Comparison of ENCODE assay signal across 8 cellular contexts in genomic region chr1:154352245-154352580, GRCh38. TPM values are rescaled to one million over a fixed set of nuclear protein-coding genes. Genes with fewer than 3 reads are reported as not detected.
DNase-seq lines count a peak whose midpoint lies in the region; ATAC-seq and TF ChIP-seq lines count a peak whose summit lies in the region.

No MANE protein-coding gene starts in this region.

- H3K4me1 ChIP-seq in Loucy (ENCODE audit: insufficient read depth, low read length, poor library complexity, severe bottlenecking) (peaks cover 11% of the 10 kb centered on the region), ectodermal cell (ENCODE audit: control insufficient read depth, insufficient read depth, low read length) (peaks cover 6% of the 10 kb centered on the region), aorta (ENCODE audit: control insufficient read depth in 1 of 2, insufficient read depth in 2 of 2, low read length in 2 of 2) (no peaks in the 10 kb centered on the region)

- H3F3A ChIP-seq in Loucy (ENCODE audit: low read depth) (no peaks in the 10 kb centered on the region), neural cell (ENCODE audit: insufficient read depth, low read length, poor library complexity, severe bottlenecking) (no peaks in the 10 kb centered on the region)

- no peaks in the 10 kb centered on the region for H3K27me3 ChIP-seq in Loucy (ENCODE audit: insufficient read depth, low read length, poor library complexity, severe bottlenecking)
- H3K27me3 ChIP-seq in ectodermal cell (ENCODE audit: control insufficient read depth, insufficient read depth, low read length, poor library complexity, severe bottlenecking), result peaks cover 26% of the 10 kb centered on the region
- peaks cover 17% of the 10 kb centered on the region for H3K27me3 ChIP-seq in neural cell (ENCODE audit: insufficient read depth, low read depth, low read length)
- no peaks in the 10 kb centered on the region for H3K27me3 ChIP-seq in aorta (ENCODE audit: control insufficient read depth in 1 of 2, insufficient read depth in 2 of 2, low read length in 1 of 2)

- no peaks in the 10 kb centered on the region for H3K9me2 ChIP-seq in Loucy (replicated peaks; ENCODE audit: low read depth, low read length)
- no peaks in the 10 kb centered on the region for H3K9me2 ChIP-seq in neural cell (ENCODE audit: insufficient read depth, low read length)

- no peak overlapping the region for H2AFZ ChIP-seq in Loucy (ENCODE audit: low read length)
- H2AFZ ChIP-seq in neural cell (ENCODE audit: low read depth, low read length), result no peak overlapping the region

- no peaks in the 10 kb centered on the region for H4K20me1 ChIP-seq in Loucy (ENCODE audit: insufficient read depth, low read length, poor library complexity, severe bottlenecking)
- no peaks in the 10 kb centered on the region for H4K20me1 ChIP-seq in neural cell (ENCODE audit: insufficient read depth)

- peak overlapping the region; percentile 65 for H3K4me2 ChIP-seq in Loucy (ENCODE audit: low read depth, low read length, poor library complexity, severe bottlenecking)
- no peak overlapping the region for H3K4me2 ChIP-seq in neural cell (ENCODE audit: low read length)

- no peak for TF ChIP-seq EP300 in neural cell (conservative IDR thresholded peaks at IDR 0.05; ENCODE audit: poor library complexity, severe bottlenecking)

- TF ChIP-seq CTCF in Loucy (conservative IDR thresholded peaks at IDR 0.05; ENCODE audit: low read length) (no peak), neural cell (IDR thresholded peaks at IDR 0.05; ENCODE audit: poor library complexity, severe bottlenecking) (no peak)

- ATAC-seq in aorta (ENCODE audit: low FRiP score), result no peak

- H3K9ac ChIP-seq in Loucy (ENCODE audit: low read depth, low read length, poor library complexity, severe bottlenecking) (peak overlapping the region; percentile 20), neural cell (ENCODE audit: low read length) (no peak overlapping the region)

- H3K79me2 ChIP-seq in Loucy (ENCODE audit: insufficient read depth, low read length), result no peaks in the 10 kb centered on the region
- no peaks in the 10 kb centered on the region for H3K79me2 ChIP-seq in neural cell (replicated peaks; ENCODE audit: insufficient read depth, low read length)

- no peak for TF ChIP-seq RAD21 in neural cell (conservative IDR thresholded peaks at IDR 0.05)

- 22 to 23% methylated on average over 9 of the region's 9 CpGs for WGBS in ectodermal cell, 2 experiments
- WGBS in aorta, 2 donors, result 12 to 13% methylated on average over 9 of the region's 9 CpGs

- H3K36me3 ChIP-seq in Loucy (ENCODE audit: insufficient read depth, low read length), result peaks cover 13% of the 10 kb centered on the region; the same call in 1 of the 2 replicates
- H3K36me3 ChIP-seq in ectodermal cell (ENCODE audit: control insufficient read depth, insufficient read depth, low read length), result peaks cover 7% of the 10 kb centered on the region
- H3K36me3 ChIP-seq in neural cell (ENCODE audit: insufficient read depth, low read length), result no peaks in the 10 kb centered on the region
- peaks cover 0 to 2% of the 10 kb centered on the region in 2 donors for H3K36me3 ChIP-seq in aorta (ENCODE audit: control insufficient read depth in 1 of 2, insufficient read depth in 2 of 2, low read length in 1 of 2)

- DNase-seq in AG20443 (ENCODE audit: low spot score) (peak; percentile 12), amygdala (lab: John Stamatoyannopoulos, UW) (no peak), A172 (ENCODE audit: low spot score) (no peak), NCI-H446 treated with DMSO at 0.1 percent for 48 hours (lab: John Stamatoyannopoulos, UW) (no peak), aorta (no peak)

- H3K4me3 ChIP-seq in Loucy (ENCODE audit: low read length, poor library complexity, severe bottlenecking), result peak overlapping the region; percentile 65
- H3K4me3 ChIP-seq in ectodermal cell (ENCODE audit: insufficient read depth, low read depth, low read length), result peak overlapping the region; percentile 8
- H3K4me3 ChIP-seq in neural cell (ENCODE audit: low read length), result peak overlapping the region; percentile 43
- no peak overlapping the region for H3K4me3 ChIP-seq in aorta (ENCODE audit: low read length in 2 of 2)

- intact Hi-C loops in aorta (cut with DNase I), result no loop called here

- H3K27ac ChIP-seq in ectodermal cell (ENCODE audit: insufficient read depth, low read depth, low read length, poor library complexity, severe bottlenecking) (no peak overlapping the region), neural cell (ENCODE audit: low read length) (no peak overlapping the region), aorta (ENCODE audit: low read depth in 1 of 2, low read length in 2 of 2) (no peak overlapping the region)

- no peaks in the 10 kb centered on the region for H3K9me3 ChIP-seq in Loucy (ENCODE audit: insufficient read depth, low read depth, low read length)
- no peaks in the 10 kb centered on the region for H3K9me3 ChIP-seq in ectodermal cell (ENCODE audit: control insufficient read depth, low read length)
- H3K9me3 ChIP-seq in neural cell (ENCODE audit: low read length), result no peaks in the 10 kb centered on the region
- no peaks in the 10 kb centered on the region for H3K9me3 ChIP-seq in aorta (ENCODE audit: control insufficient read depth, low read length)

TF ChIP-seq in neural cell, 6 proteins besides CTCF, POLR2A, EP300 and RAD21:
- no peak for TF ChIP-seq EZH2 (IDR thresholded peaks at IDR 0.05; ENCODE audit: borderline replicate concordance, insufficient read depth, low read length, poor library complexity, severe bottlenecking)
- TF ChIP-seq MXI1 (conservative IDR thresholded peaks at IDR 0.05; ENCODE audit: poor library complexity, severe bottlenecking), result no peak
- no peak for TF ChIP-seq REST (IDR thresholded peaks at IDR 0.05; ENCODE audit: borderline replicate concordance)
- no peak for TF ChIP-seq POLR2AphosphoS5 (IDR thresholded peaks at IDR 0.05)
- TF ChIP-seq TAF1 (IDR thresholded peaks at IDR 0.05; ENCODE audit: low read depth), result no peak
- TF ChIP-seq SMC3 (conservative IDR thresholded peaks at IDR 0.05; ENCODE audit: poor library complexity), result no peak
TF ChIP-seq in neural cell: peak in this region for 0.

RNA-seq across cellular contexts. Expression of gene ATP8B2, which starts 26.9 kb away (rescaled TPM):
- 44.3 TPM for polyA plus RNA-seq in ectodermal cell (2013, experiment 1 of 4)
- 38.5 TPM for polyA plus RNA-seq in ectodermal cell (2013, experiment 2 of 4)
- 31.8 TPM for polyA plus RNA-seq in ectodermal cell (2013, experiment 3 of 4)
- 35.7 TPM for polyA plus RNA-seq in ectodermal cell (2013, experiment 4 of 4)
- polyA plus RNA-seq in neural cell (71.3 and 86.9 TPM in 2 replicates), aorta (10 to 100 TPM; 28.8 to 54.9 TPM)
- polyA minus RNA-seq in neural cell, result 63.2 and 76.4 TPM in 2 replicates
- 93.9 and 129 TPM in 2 replicates for total RNA-seq in A172 (2014; rRNA removed; shearing (Covaris generic))
- total RNA-seq in aorta, result 100 to 1,000 TPM; 122 to 176 TPM

RNA-seq across cellular contexts. Expression of gene AQP10, which starts 31.3 kb away (rescaled TPM):
- not detected for polyA plus RNA-seq in ectodermal cell (2013, experiment 1 of 4)
- polyA plus RNA-seq in ectodermal cell (2013, experiment 2 of 4), result not detected
- not detected for polyA plus RNA-seq in ectodermal cell (2013, experiment 3 of 4)
- not detected for polyA plus RNA-seq in ectodermal cell (2013, experiment 4 of 4)
- not detected in 2 replicates for polyA plus RNA-seq in neural cell
- polyA minus RNA-seq in neural cell, result 0.49 TPM in 1 of 2 replicates, not detected in the other
- not detected in 2 replicates for total RNA-seq in A172 (2014; rRNA removed; shearing (Covaris generic))
- under 1 TPM in 1 of 2 donors, not detected in 1; 0.26 TPM for total RNA-seq in aorta
- polyA plus RNA-seq in aorta, result 10 to 100 TPM in 1 of 2 donors, under 1 TPM in 1; 0.08 to 10.3 TPM

RNA-seq across cellular contexts. Expression of gene IL6R, which starts 52.9 kb away (rescaled TPM):
- 0.67 TPM for polyA plus RNA-seq in ectodermal cell (2013, experiment 1 of 4)
- polyA plus RNA-seq in ectodermal cell (2013, experiment 2 of 4), result 0.37 TPM
- 0.43 TPM for polyA plus RNA-seq in ectodermal cell (2013, experiment 3 of 4)
- 0.49 TPM for polyA plus RNA-seq in ectodermal cell (2013, experiment 4 of 4)
- polyA plus RNA-seq in neural cell (not detected in 2 replicates), aorta (1 to 10 TPM; 3.6 to 6.6 TPM)
- not detected in 2 replicates for polyA minus RNA-seq in neural cell
- total RNA-seq in A172 (2014; rRNA removed; shearing (Covaris generic)), result 2.4 and 4.5 TPM in 2 replicates
- 10 to 100 TPM; 16.5 to 18.2 TPM for total RNA-seq in aorta

Comparison
In these comparisons a context has a peak if more than half of its experiments do, and no peak if none do; other contexts are left out.
1. H3K4me3 ChIP-seq: peak in Loucy (single experiment), ectodermal cell (single experiment) and neural cell (single experiment); none in aorta (0 of 2).